ENCODE assay signal across 11 cellular contexts in genomic region chr18:48872234-48873145, GRCh38.
A peak's percentile ranks its signal among the peaks of the same experiment; 100 is the strongest.
DNase-seq lines count a peak whose midpoint lies in the region; ATAC-seq and TF ChIP-seq lines count a peak whose summit lies in the region.
"Had no signal": no experiment of that assay in that cellular context is flagged by ENCODE, and none has a peak within 500 bp of the region (broad histone marks: within the 10 kb centered on the region; RNA-seq: fewer than 3 reads in every experiment).

No MANE protein-coding gene starts in this region.

- H3K9me3 Mint-ChIP-seq in HFFc6 (no peaks in the 10 kb centered on the region), memory B cell (no peaks in the 10 kb centered on the region)

- H3K4me1 Mint-ChIP-seq in HFFc6 (ENCODE audit: low read depth) (peaks cover 42% of the 10 kb centered on the region), memory B cell (peaks cover 17% of the 10 kb centered on the region)

- no peak overlapping the region for H3K4me3 ChIP-seq in AG09309 (ENCODE audit: control insufficient read depth, low read depth, low read length)
- H3K4me3 ChIP-seq: esophagus muscularis mucosa had no signal

- H3K27me3 Mint-ChIP-seq in HFFc6 (ENCODE audit: insufficient read depth) (peaks cover 7% of the 10 kb centered on the region), memory B cell (no peaks in the 10 kb centered on the region)

- H3K36me3 Mint-ChIP-seq in HFFc6 (ENCODE audit: low read depth) (no peaks in the 10 kb centered on the region), memory B cell (no peaks in the 10 kb centered on the region)

- ATAC-seq in memory B cell (ENCODE audit: low read depth): no peak
- ATAC-seq in HG03439 (IDR thresholded peaks at IDR 0.05; ENCODE audit: unreplicated experiment): no peak
- no peak for ATAC-seq in HG03571 (IDR thresholded peaks at IDR 0.05; ENCODE audit: unreplicated experiment)

- DNase-seq in AG09309 (ENCODE audit: low read depth) (peak; percentile 23), HFFc6 (peak; percentile 17), amniotic epithelial cell (ENCODE audit: low read depth) (peak; percentile 28), memory B cell (ENCODE audit: low spot score in 2 of 2) (no peak), NCI-H82 (lab: John Stamatoyannopoulos, UW) (no peak), COLO829 (ENCODE audit: low spot score) (no peak)
- DNase-seq: activated effector memory CD4-positive, alpha-beta T cell treated with anti-CD3 and anti-CD28 coated beads, Interleukin-2, amount 50 U/mL, for 16 hours; NCI-H748 treated with DMSO at 0.1 percent for 48 hours had no signal

- peak overlapping the region; percentile 84 for H3K27ac Mint-ChIP-seq in HFFc6
- H3K27ac Mint-ChIP-seq in memory B cell: peak overlapping the region; percentile 64

- H3K4me3 Mint-ChIP-seq in HFFc6: peak overlapping the region; percentile 65
- no peak overlapping the region for H3K4me3 Mint-ChIP-seq in memory B cell

- TF ChIP-seq CTCF in AG09309 (IDR thresholded peaks at IDR 0.05; ENCODE audit: control insufficient read depth, insufficient read depth, low read depth, low read length, missing control alignments): no peak
- TF ChIP-seq CTCF in HFFc6 (IDR thresholded peaks at IDR 0.05): no peak

Comparison
In these comparisons a context has a peak if more than half of its experiments do, and no peak if none do; other contexts are left out.
1. DNase-seq: peak in AG09309 (single experiment), HFFc6 (single experiment) and amniotic epithelial cell (single experiment); none in memory B cell (0 of 2), NCI-H82 (single experiment) and COLO829 (single experiment).